Comparison of ENCODE assay signal across 1 cellular context in genomic region chr16:23694707-23695373, GRCh38.
A peak's percentile ranks its signal among the peaks of the same experiment; 100 is the strongest.
TF ChIP-seq lines count a peak whose summit lies in the region.

No MANE protein-coding gene starts in this region.

TF ChIP-seq in GM12878, 131 proteins besides CTCF, POLR2A, EP300 and RAD21:
- TF ChIP-seq YY1 (IDR thresholded peaks at IDR 0.05; ENCODE audit: low read depth, low read length) (0 out of 2 replicates have a peak, but pooled peaks have one; percentile 33), SP1 (IDR thresholded peaks at IDR 0.05; ENCODE audit: low read depth, low read length) (peak; percentile 82), SRF (IDR thresholded peaks at IDR 0.05; ENCODE audit: low read depth in 2 of 2, low read length in 2 of 2) (no peak), PBX3 (IDR thresholded peaks at IDR 0.05; ENCODE audit: insufficient replicate concordance, low read depth, low read length) (no peak)
